ENCODE assay signal across 12 cellular contexts in the genomic region with DNA sequence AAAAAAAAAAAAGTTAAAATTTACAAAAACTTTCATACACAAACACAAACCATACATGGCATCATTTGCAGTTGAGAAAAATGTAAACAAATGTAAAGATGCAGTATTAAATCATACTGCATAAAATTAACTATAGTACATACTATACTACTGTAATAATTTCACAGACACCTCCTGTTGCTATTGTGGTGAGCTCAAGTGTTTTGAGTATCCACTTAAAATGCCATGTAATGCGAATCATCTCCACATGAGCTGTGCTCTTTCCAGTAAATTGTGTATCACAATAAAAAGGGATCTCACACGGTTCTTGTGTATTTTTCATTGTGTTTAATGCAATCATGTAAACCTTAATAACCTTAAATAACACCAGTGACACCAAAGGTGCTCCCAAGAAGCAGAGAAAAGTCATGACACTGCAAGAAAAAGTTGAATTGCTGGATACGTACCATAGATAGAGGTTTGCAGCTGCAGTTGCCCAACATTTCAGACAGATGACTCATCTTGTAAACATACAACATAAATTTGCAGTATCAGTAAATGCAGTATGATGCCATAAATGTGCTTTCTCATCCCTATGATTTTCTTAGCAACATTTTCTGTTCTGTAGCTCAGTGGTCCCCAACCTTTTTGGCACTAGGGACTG.
DNase-seq lines count a peak whose midpoint lies in the region; ATAC-seq and TF ChIP-seq lines count a peak whose summit lies in the region.
"Had no signal": no experiment of that assay in that cellular context is flagged by ENCODE, and none has a peak within 500 bp of the region (broad histone marks: within the 10 kb centered on the region; RNA-seq: fewer than 3 reads in every experiment).

No MANE protein-coding gene starts in this region.

- H4K20me1 ChIP-seq in mammary epithelial cell (ENCODE audit: insufficient read depth, low read length): no peaks in the 10 kb centered on the region

- H3K4me3 ChIP-seq in mammary epithelial cell (replicated peaks in 1 of 3; ENCODE audit: insufficient read depth in 1 of 3, low read depth in 2 of 3, low read length in 3 of 3): no peak overlapping the region
- H3K4me3 ChIP-seq in ascending aorta: no peak overlapping the region
- H3K4me3 ChIP-seq: esophagus squamous epithelium had no signal

- no peaks in the 10 kb centered on the region for H3K4me1 ChIP-seq in mammary epithelial cell (ENCODE audit: insufficient read depth, low read length)
- H3K4me1 ChIP-seq in ascending aorta: no peaks in the 10 kb centered on the region
- H3K4me1 ChIP-seq: esophagus squamous epithelium had no signal

- no peak overlapping the region for H3K27ac ChIP-seq in mammary epithelial cell (ENCODE audit: insufficient read depth, low read depth, low read length)
- no peak overlapping the region for H3K27ac ChIP-seq in ascending aorta
- H3K27ac ChIP-seq: esophagus squamous epithelium had no signal

- H3K79me2 ChIP-seq in mammary epithelial cell (ENCODE audit: insufficient read depth, low read length): no peaks in the 10 kb centered on the region

- no TSS peak for BruUV-seq in mammary epithelial cell (replicated peaks; lab: Mats Ljungman, UMichigan)

- H3K4me2 ChIP-seq in mammary epithelial cell (ENCODE audit: insufficient read depth, low read depth, low read length): no peak overlapping the region

- intact Hi-C loops in mammary epithelial cell (cut with micrococcal nuclease): no loop called here
- intact Hi-C loops in ascending aorta (cut with DNase I): no loop called here

- H2AFZ ChIP-seq in mammary epithelial cell (ENCODE audit: low read depth, low read length): no peak overlapping the region

- no peak overlapping the region for H3K9ac ChIP-seq in mammary epithelial cell (ENCODE audit: insufficient read depth, low read length)

- dilution Hi-C loops in mammary epithelial cell (cut with HindIII; ENCODE audit: low sequenced_read_pairs): no loop called here

- WGBS in mammary epithelial cell (ENCODE audit: low coverage, missing lambda C conversion rate): 33% methylated on average over 3 of the region's 3 CpGs

- in situ Hi-C loops in mammary epithelial cell (cut with MboI; ENCODE audit: low sequenced_read_pairs in 2 of 2): no loop called here

- no peaks in the 10 kb centered on the region for H3K27me3 ChIP-seq in mammary epithelial cell (ENCODE audit: insufficient read depth, low read length)
- H3K27me3 ChIP-seq in ascending aorta: no peaks in the 10 kb centered on the region
- H3K27me3 ChIP-seq: esophagus squamous epithelium had no signal

- H3K36me3 ChIP-seq in mammary epithelial cell (ENCODE audit: insufficient read depth, low read length) (no peaks in the 10 kb centered on the region), ascending aorta (no peaks in the 10 kb centered on the region)
- H3K36me3 ChIP-seq: esophagus squamous epithelium had no signal

- TF ChIP-seq CTCF in mammary epithelial cell (conservative IDR thresholded peaks at IDR 0.05 in 1 of 2, IDR thresholded peaks at IDR 0.05 in 1 of 2; ENCODE audit: extremely low read depth in 1 of 2, insufficient read depth in 1 of 2, low read depth in 1 of 2, low read length in 2 of 2): no peak
- TF ChIP-seq CTCF in omental fat pad (IDR thresholded peaks at IDR 0.05): no peak
- TF ChIP-seq CTCF in ascending aorta (IDR thresholded peaks at IDR 0.05): no peak

- ATAC-seq in omental fat pad (ENCODE audit: low FRiP score): peak; percentile 59
- ATAC-seq: WTC11 had no signal

- CTCF ChIA-PET in mammary epithelial cell (lab: Charles Lee; ENCODE audit: low non-redundant PET): no interaction called here

- DNase-seq in GM03348 (ENCODE audit: low spot score) (peak; percentile 22), NCI-H187 treated with DMSO at 0.1 percent for 48 hours (lab: John Stamatoyannopoulos, UW) (peak; percentile 63), mammary epithelial cell (peak; percentile 67), omental fat pad (ENCODE audit: low spot score) (no peak), SK-N-DZ (ENCODE audit: low spot score) (no peak), kidney glomerular epithelial cell (lab: John Stamatoyannopoulos, UW) (no peak), ascending aorta (ENCODE audit: low spot score in 2 of 2) (no peak), DMS 273 (lab: John Stamatoyannopoulos, UW; ENCODE audit: unreplicated experiment) (no peak)
- DNase-seq: esophagus squamous epithelium, KBM-7, substantia nigra had no signal

- H3K9me3 ChIP-seq in mammary epithelial cell (replicated peaks; ENCODE audit: insufficient read depth, low read length): no peaks in the 10 kb centered on the region
- no peaks in the 10 kb centered on the region for H3K9me3 ChIP-seq in ascending aorta
- H3K9me3 ChIP-seq: esophagus squamous epithelium had no signal

Comparison
In these comparisons a context has a peak if more than half of its experiments do, and no peak if none do; other contexts are left out.
1. DNase-seq: peak in GM03348 (single experiment), NCI-H187 treated with DMSO at 0.1 percent for 48 hours (single experiment) and mammary epithelial cell (single experiment); none in omental fat pad (single experiment), SK-N-DZ (single experiment), kidney glomerular epithelial cell (single experiment), ascending aorta (0 of 2) and DMS 273 (single experiment).